ENCODE assay signal across 22 cellular contexts in the genomic region with DNA sequence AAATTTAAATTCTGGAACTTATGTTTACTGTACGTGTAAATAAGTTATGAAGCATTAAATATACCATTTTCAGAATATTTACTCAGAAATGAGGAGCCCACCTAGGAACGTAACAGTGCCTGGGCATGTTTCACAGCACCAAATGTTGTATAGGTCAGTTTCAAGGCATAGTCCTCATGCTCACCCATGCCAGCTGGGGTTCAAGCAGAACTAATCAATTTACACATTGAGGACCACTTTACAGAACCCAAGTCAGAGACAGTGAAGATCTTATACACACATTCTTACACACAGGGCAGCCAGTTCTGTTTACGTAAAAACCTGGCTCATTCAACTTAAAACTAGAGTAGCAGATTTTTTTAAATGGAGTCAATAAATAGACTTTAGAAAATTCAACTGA. TPM values are rescaled to one million over a fixed set of nuclear protein-coding genes. Genes with fewer than 3 reads are reported as not detected.
DNase-seq lines count a peak whose midpoint lies in the region; ATAC-seq, FAIRE-seq and TF ChIP-seq lines count a peak whose summit lies in the region.
"Had no signal": no experiment of that assay in that cellular context is flagged by ENCODE, and none has a peak within 500 bp of the region (broad histone marks: within the 10 kb centered on the region; RNA-seq: fewer than 3 reads in every experiment).

No MANE protein-coding gene starts in this region.

- H3K9me3 Mint-ChIP-seq in progenitor cell of endocrine pancreas (ENCODE audit: low read depth) = no peaks in the 10 kb centered on the region
- H3K9me3 Mint-ChIP-seq: activated CD8-positive, alpha-beta T cell treated with anti-CD3 and anti-CD28 coated beads for 36 hours; activated naive CD4-positive, alpha-beta T cell treated with anti-CD3 and anti-CD28 coated beads, Interleukin-2, amount 50 U/mL, for 72 hours; activated T-cell treated with anti-CD3 and anti-CD28 coated beads, Interleukin-2, amount 50 U/mL, for 4 hours; CD14-positive monocyte had no signal

- H3K9me3 ChIP-seq in HepG2 (ENCODE audit: low read length) = no peaks in the 10 kb centered on the region
- H3K9me3 ChIP-seq in right lobe of liver = no peaks in the 10 kb centered on the region
- no peaks in the 10 kb centered on the region for H3K9me3 ChIP-seq in OCI-LY7 (ENCODE audit: low read length)
- H3K9me3 ChIP-seq in GM12878 (replicated peaks; ENCODE audit: control insufficient read depth, insufficient read depth, low read length) = no peaks in the 10 kb centered on the region
- H3K9me3 ChIP-seq: body of pancreas, thoracic aorta had no signal

- TF ChIP-seq EP300 in HepG2 (IDR thresholded peaks at IDR 0.05; ENCODE audit: low read depth in 2 of 2, low read length in 2 of 2) (no peak), HepG2 (CRISPR knock-in tag; IDR thresholded peaks at IDR 0.05; ENCODE audit: borderline replicate concordance) (no peak), GM12878 (IDR thresholded peaks at IDR 0.05; ENCODE audit: borderline replicate concordance in 1 of 2, control insufficient read depth in 1 of 2, low read depth in 2 of 2, low read length in 2 of 2) (no peak)

- no peak overlapping the region for H2AFZ ChIP-seq in HepG2 (ENCODE audit: low read length)
- no peak overlapping the region for H2AFZ ChIP-seq in OCI-LY7 (ENCODE audit: low read length)
- no peak overlapping the region for H2AFZ ChIP-seq in GM12878 (ENCODE audit: control insufficient read depth, low read depth, low read length)

- H3K4me2 ChIP-seq in HepG2 (ENCODE audit: low read depth, low read length) (peak overlapping the region; percentile 11; the same call in 1 of the 2 replicates), OCI-LY7 (ENCODE audit: low read length) (peak overlapping the region; percentile 85), GM12878 (ENCODE audit: control insufficient read depth, insufficient read depth) (peak overlapping the region; percentile 0; the same call in 1 of the 2 replicates)

- H3K9me2 ChIP-seq in OCI-LY7 (ENCODE audit: insufficient read depth, low read length) = no peaks in the 10 kb centered on the region

- 92% methylated on average over 3 of the region's 3 CpGs for WGBS in HepG2 (ENCODE audit: low lambda C conversion rate)
- WGBS in right lobe of liver (ENCODE audit: insufficient coverage, low coverage, low lambda C conversion rate, missing lambda C conversion rate) = 91% methylated on average over 3 of the region's 3 CpGs
- 99% methylated on average over 3 of the region's 3 CpGs for WGBS in GM12878 (ENCODE audit: insufficient coverage, insufficient replicate concordance, low lambda C conversion rate, missing lambda C conversion rate)

- H3K4me1 ChIP-seq in HepG2 (ENCODE audit: insufficient read depth, low read length) = peaks cover 20% of the 10 kb centered on the region
- H3K4me1 ChIP-seq in right lobe of liver = peaks cover 0 to 11% (median 0%) of the 10 kb centered on the region in 4 donors
- H3K4me1 ChIP-seq in OCI-LY7 (ENCODE audit: insufficient read depth, low read length, poor library complexity, severe bottlenecking) = peaks cover 24% of the 10 kb centered on the region
- H3K4me1 ChIP-seq in GM12878 (ENCODE audit: control insufficient read depth, insufficient read depth, low read length) = no peaks in the 10 kb centered on the region; the same call in 1 of the 2 replicates

- H3K9ac ChIP-seq in HepG2 (ENCODE audit: insufficient read depth, low read depth, low read length) (no peak overlapping the region), GM12878 (ENCODE audit: control insufficient read depth, insufficient read depth, low read length) (no peak overlapping the region)

- H4K20me1 ChIP-seq in HepG2 (ENCODE audit: insufficient read depth, low read length) = no peaks in the 10 kb centered on the region
- H4K20me1 ChIP-seq in OCI-LY7 (ENCODE audit: insufficient read depth, low read length) = no peaks in the 10 kb centered on the region
- H4K20me1 ChIP-seq in GM12878 (ENCODE audit: control insufficient read depth, insufficient read depth) = no peaks in the 10 kb centered on the region

- intact Hi-C loops in HepG2 (cut with micrococcal nuclease; ENCODE audit: unreplicated experiment) = no loop called here
- intact Hi-C loops in right lobe of liver (cut with DNase I) = no loop called here
- intact Hi-C loops in OCI-LY7 (cut with micrococcal nuclease; ENCODE audit: unreplicated experiment) = no loop called here
- intact Hi-C loops in GM12878 (cut with micrococcal nuclease; ENCODE audit: unreplicated experiment) = loop anchor here (5.0 kb wide), 2 partner anchors 182 to 232 kb away; partner anchors contain the start of genes TBK1 and XPOT

- H3K27ac Mint-ChIP-seq in progenitor cell of endocrine pancreas = peak overlapping the region; percentile 19

- H3K27me3 ChIP-seq in HepG2 (ENCODE audit: control insufficient read depth in 1 of 2, insufficient read depth in 2 of 2, low read length in 2 of 2) (no peaks in the 10 kb centered on the region), right lobe of liver (no peaks in the 10 kb centered on the region), GM12878 (replicated peaks in 1 of 2; ENCODE audit: control insufficient read depth in 2 of 2, insufficient read depth in 2 of 2, low read length in 1 of 2) (no peaks in the 10 kb centered on the region)
- H3K27me3 ChIP-seq: body of pancreas had no signal

- H3K4me3 ChIP-seq in HepG2 (replicated peaks in 1 of 3; ENCODE audit: insufficient read depth in 1 of 3, low read depth in 2 of 3, low read length in 3 of 3) (no peak overlapping the region), right lobe of liver (no peak overlapping the region), OCI-LY7 (ENCODE audit: low read depth, low read length, poor library complexity, severe bottlenecking) (peak overlapping the region; percentile 85), GM12878 (no peak overlapping the region)
- H3K4me3 ChIP-seq: body of pancreas, thoracic aorta had no signal

- no peak for FAIRE-seq in HepG2 (lab: Jason Lieb, UNC)
- no peak for FAIRE-seq in GM12878 (lab: Jason Lieb, UNC)
- FAIRE-seq: colon had no signal

- H3K27ac ChIP-seq in HepG2 (ENCODE audit: extremely low read length, insufficient read depth, low read length) (no peak overlapping the region), right lobe of liver (no peak overlapping the region), OCI-LY7 (ENCODE audit: low read depth, low read length, poor library complexity, severe bottlenecking) (no peak overlapping the region), GM12878 (ENCODE audit: control insufficient read depth, insufficient read depth) (no peak overlapping the region)
- H3K27ac ChIP-seq: thoracic aorta, WERI-Rb-1 had no signal

- peaks cover 24% of the 10 kb centered on the region for H3K4me1 Mint-ChIP-seq in progenitor cell of endocrine pancreas (ENCODE audit: low read depth)

- POLR2A ChIA-PET in HepG2 (lab: Yijun Ruan, JAX) (no interaction called here), OCI-LY7 (lab: Charles Lee) (interaction anchor here (0.6 to 0.7 kb wide), 2 partner anchors 27 to 1633 kb away, joined by 3 read pairs; no protein-coding TSS in a partner anchor), GM12878 (lab: Charles Lee) (no interaction called here)

- H3K36me3 Mint-ChIP-seq in progenitor cell of endocrine pancreas (ENCODE audit: insufficient read depth) = no peaks in the 10 kb centered on the region

- BruUV-seq in HepG2 (replicated peaks; lab: Mats Ljungman, UMichigan) (no TSS peak), OCI-LY7 (replicated peaks; lab: Mats Ljungman, UMichigan) (no TSS peak), GM12878 (replicated peaks; lab: Mats Ljungman, UMichigan) (no TSS peak)

- DNase-seq in HepG2 (ENCODE audit: low spot score) (no peak), right lobe of liver (no peak), OCI-LY7 (ENCODE audit: low spot score) (no peak), GM12878 (ENCODE audit: low read depth, low spot score) (no peak), progenitor cell of endocrine pancreas (ENCODE audit: low spot score, unreplicated experiment) (no peak), GM03348 (ENCODE audit: low spot score) (no peak)
- DNase-seq: activated CD8-positive, alpha-beta T cell treated with anti-CD3 and anti-CD28 coated beads for 36 hours; activated T-cell treated with anti-CD3 and anti-CD28 coated beads, Interleukin-2, amount 50 U/mL, for 4 hours; body of pancreas; naive thymus-derived CD4-positive, alpha-beta T cell; NCI-H1092; NCI-H2081; NCI-H510A treated with DMSO at 0.1 percent for 48 hours; posterior cingulate gyrus; Right ventricle myocardium superior; WERI-Rb-1 had no signal

- TF ChIP-seq POLR2A in HepG2 (IDR thresholded peaks at IDR 0.05; ENCODE audit: insufficient read depth in 1 of 2, low read depth in 2 of 2, low read length in 2 of 2) (no peak), right lobe of liver (IDR thresholded peaks at IDR 0.05) (no peak), GM12878 (IDR thresholded peaks at IDR 0.05; ENCODE audit: low read depth, low read length) (no peak)

- peaks cover 6% of the 10 kb centered on the region for H3K79me2 ChIP-seq in HepG2 (ENCODE audit: insufficient read depth, low read length)
- H3K79me2 ChIP-seq in OCI-LY7 (ENCODE audit: insufficient read depth, low read depth, low read length) = peaks cover 24% of the 10 kb centered on the region
- peaks cover 26% of the 10 kb centered on the region for H3K79me2 ChIP-seq in GM12878 (ENCODE audit: control insufficient read depth, insufficient read depth, low read length)

- TF ChIP-seq RAD21 in HepG2 (CRISPR knock-in tag; IDR thresholded peaks at IDR 0.05) (no peak), GM12878 (IDR thresholded peaks at IDR 0.05; ENCODE audit: insufficient read depth, low read depth, low read length) (no peak)

- no peak overlapping the region for H3K4me3 Mint-ChIP-seq in progenitor cell of endocrine pancreas (ENCODE audit: low read depth)
- H3K4me3 Mint-ChIP-seq: CD14-positive monocyte had no signal

- CTCF ChIA-PET in HepG2 (lab: Yijun Ruan, JAX; ENCODE audit: low intra/inter-chr PET ratio, low total read pairs) = no interaction called here
- CTCF ChIA-PET in OCI-LY7 (lab: Charles Lee; ENCODE audit: unreplicated experiment) = interaction anchor here (0.5 kb wide), 1 partner anchor 474 kb away, joined by 8 read pairs; no protein-coding TSS in a partner anchor
- CTCF ChIA-PET in GM12878 (lab: Yijun Ruan, JAX) = interaction anchor here (0.9 kb wide), 1 partner anchor 419 kb away, joined by 3 read pairs; no protein-coding TSS in a partner anchor

- ATAC-seq in HepG2 (no peak), right lobe of liver (no peak), GM12878 (no peak), GM18909 (IDR thresholded peaks at IDR 0.05; ENCODE audit: poor library complexity, unreplicated experiment) (no peak)
- no peak for ATAC-seq in activated CD4-positive, CD25-positive, alpha-beta regulatory T cell treated with anti-CD3 and anti-CD28 coated beads, Interleukin-2, amount 50 U/mL, for 24 hours
- ATAC-seq: activated CD8-positive, alpha-beta T cell treated with anti-CD3 and anti-CD28 coated beads for 36 hours; activated naive CD4-positive, alpha-beta T cell treated with anti-CD3 and anti-CD28 coated beads, Interleukin-2, amount 50 U/mL, for 72 hours; activated T-cell treated with anti-CD3 and anti-CD28 coated beads, Interleukin-2, amount 50 U/mL, for 4 hours; body of pancreas; naive thymus-derived CD4-positive, alpha-beta T cell had no signal

- H3K27me3 Mint-ChIP-seq in progenitor cell of endocrine pancreas = no peaks in the 10 kb centered on the region
- H3K27me3 Mint-ChIP-seq: activated CD8-positive, alpha-beta T cell treated with anti-CD3 and anti-CD28 coated beads for 36 hours had no signal

- SMC1A ChIA-PET in GM12878 (lab: Charles Lee; ENCODE audit: uncharacterized antibody, unreplicated experiment) = interaction anchor here (1.1 kb wide), 1 partner anchor 14 kb away, joined by 4 read pairs; no protein-coding TSS in a partner anchor

- no peak for TF ChIP-seq CTCF in HepG2 (CRISPR knock-in tag; IDR thresholded peaks at IDR 0.05)
- no peak for TF ChIP-seq CTCF in right lobe of liver (IDR thresholded peaks at IDR 0.05)
- TF ChIP-seq CTCF in OCI-LY7 (conservative IDR thresholded peaks at IDR 0.05; ENCODE audit: low read length) = no peak
- TF ChIP-seq CTCF in GM12878 (IDR thresholded peaks at IDR 0.05 in 2 of 3, conservative IDR thresholded peaks at IDR 0.05 in 1 of 3; ENCODE audit: control insufficient read depth in 2 of 3, extremely low read depth in 1 of 3, insufficient read depth in 1 of 3, low read depth in 3 of 3, low read length in 3 of 3) = no peak
- no peak for TF ChIP-seq CTCF in progenitor cell of endocrine pancreas (IDR thresholded peaks at IDR 0.05; ENCODE audit: unreplicated experiment)

- H3K36me3 ChIP-seq in HepG2 (replicated peaks in 1 of 2; ENCODE audit: control insufficient read depth in 1 of 2, insufficient read depth in 2 of 2, low read length in 2 of 2) (no peaks in the 10 kb centered on the region), right lobe of liver (peaks cover 0 to 8% (median 0%) of the 10 kb centered on the region in 4 donors), OCI-LY7 (ENCODE audit: insufficient read depth, low read length) (peaks cover 6% of the 10 kb centered on the region), GM12878 (ENCODE audit: control insufficient read depth in 2 of 2, insufficient read depth in 2 of 2, low read length in 1 of 2) (no peaks in the 10 kb centered on the region)
- H3K36me3 ChIP-seq: thoracic aorta had no signal

- in situ Hi-C loops in HepG2 (cut with HindIII; ENCODE audit: extremely low pct_ligation_motif_present, low pct_unique_long_range_greater_than_20kb) = no loop called here
- in situ Hi-C loops in GM12878 (cut with MboI) = no loop called here

- RAD21 ChIA-PET in GM12878 (lab: Charles Lee; ENCODE audit: unreplicated experiment) = interaction anchor here (2.8 kb wide), 1 partner anchor 375 kb away, joined by 8 read pairs; the partner anchor contains the start of gene SRGAP1

RNA-seq across cellular contexts. Expression of gene KICS2, which starts 2.0 kb away (rescaled TPM):
- total RNA-seq in HepG2 (2016; rRNA removed; fragmentation: Illumina TruSeq; extraction: Trizol) (6.6 and 6.8 TPM in 2 replicates), right lobe of liver (10 to 100 TPM in 2 of 6 experiments, 1 to 10 TPM in 4; 4.4 to 11.0 (median 7.6) TPM), OCI-LY7 (2022) (20.4 and 22.2 TPM in 2 replicates), GM12878 (2014; rRNA removed) (11.0 and 12.2 TPM in 2 replicates), GM12878 (2014; rRNA removed; fragmentation: Illumina TruSeq; extraction: Trizol) (8.4 and 8.8 TPM in 2 replicates), GM12878 (2021) (10.2 and 10.4 TPM in 2 replicates), progenitor cell of endocrine pancreas (6.3 and 6.4 TPM in 2 replicates)
- 4.8 and 6.6 TPM in 2 replicates for total RNA-seq in HepG2 (2016; cell fraction: cytosol; rRNA removed; fragmentation: Illumina TruSeq; extraction: Trizol; ENCODE audit: low read depth)
- total RNA-seq in HepG2 (2016; cell fraction: insoluble cytoplasmic fraction; rRNA removed; fragmentation: Illumina TruSeq; extraction: Trizol) = 8.0 and 8.8 TPM in 2 replicates
- 6.7 and 8.2 TPM in 2 replicates for total RNA-seq in HepG2 (2016; cell fraction: membrane; rRNA removed; fragmentation: Illumina TruSeq; extraction: Trizol)
- total RNA-seq in HepG2 (2016; cell fraction: nucleus; rRNA removed; fragmentation: Illumina TruSeq; extraction: Trizol) = 12.1 and 12.3 TPM in 2 replicates
- polyA plus RNA-seq in HepG2 (2011; rRNA removed) (3.3 and 3.5 TPM in 2 replicates), GM12878 (2011; rRNA removed) (13.1 and 14.2 TPM in 2 replicates), GM12878 (2014; fragmentation: Illumina TruSeq; extraction: Trizol) (9.7 and 13.4 TPM in 2 replicates), GM12878 (2014; fragmentation: Nextera tagmentation; extraction: Ambion mirVana) (1 to 10 TPM; 3.9 to 4.4 TPM), GM12878 (2014; rRNA removed) (7.9 and 12.2 TPM in 2 replicates), GM12878 (2016; fragmentation: Nextera tagmentation; extraction: Ambion mirVana) (1 to 10 TPM; 9.2 TPM)
- polyA plus RNA-seq in HepG2 (2011; cell fraction: cytosol; rRNA removed) = 3.0 TPM in 2 replicates
- 6.5 and 8.2 TPM in 2 replicates for polyA plus RNA-seq in HepG2 (2011; cell fraction: nucleus; rRNA removed)
- 3.0 and 3.6 TPM in 2 replicates for polyA plus RNA-seq in HepG2 (2012)
- polyA plus RNA-seq in HepG2 (2016; cell fraction: cytosol; fragmentation: Illumina TruSeq; extraction: Trizol; ENCODE audit: low read depth) = 1.6 and 1.7 TPM in 2 replicates
- polyA plus RNA-seq in HepG2 (2016; cell fraction: insoluble cytoplasmic fraction; fragmentation: Illumina TruSeq; extraction: Trizol; ENCODE audit: low read depth) = 5.8 and 6.1 TPM in 2 replicates
- 2.8 and 3.4 TPM in 2 replicates for polyA plus RNA-seq in HepG2 (2016; cell fraction: membrane; fragmentation: Illumina TruSeq; extraction: Trizol; ENCODE audit: low read depth)
- polyA plus RNA-seq in HepG2 (2016; cell fraction: nucleus; fragmentation: Illumina TruSeq; extraction: Trizol; ENCODE audit: insufficient read depth, low read depth) = 5.2 and 5.9 TPM in 2 replicates
- 9.8 and 11.4 TPM in 2 replicates for polyA minus RNA-seq in HepG2 (2011; rRNA and poly(A)+ RNA removed; ENCODE audit: low replicate concordance)
- 3.3 and 4.2 TPM in 2 replicates for polyA minus RNA-seq in HepG2 (2011; cell fraction: cytosol; rRNA and poly(A)+ RNA removed)
- polyA minus RNA-seq in HepG2 (2011; cell fraction: nucleus; rRNA and poly(A)+ RNA removed) = 18.0 and 22.3 TPM in 2 replicates
- 16.2 and 20.6 TPM in 2 replicates for total RNA-seq in OCI-LY7 (2014; rRNA removed; shearing (Covaris generic))
- total RNA-seq in GM12878 (2013; cell fraction: nucleolus; rRNA removed) = 56.7 and 58.4 TPM in 2 replicates
- 2.5 TPM for polyA plus RNA-seq in GM12878 (2011; ENCODE audit: low read depth)
- polyA plus RNA-seq in GM12878 (2011; cell fraction: cytosol; rRNA removed) = 11.5 and 13.1 TPM in 2 replicates
- 11.8 and 11.9 TPM in 2 replicates for polyA plus RNA-seq in GM12878 (2011; cell fraction: nucleus; rRNA removed)
- polyA plus RNA-seq in GM12878 (2012) = 4.5 and 6.0 TPM in 2 replicates
- polyA minus RNA-seq in GM12878 (2011; rRNA and poly(A)+ RNA removed) = 18.4 and 21.7 TPM in 2 replicates
- 6.3 and 6.5 TPM in 2 replicates for polyA minus RNA-seq in GM12878 (2011; cell fraction: cytosol; rRNA and poly(A)+ RNA removed)
- 25.4 and 44.9 TPM in 2 replicates for polyA minus RNA-seq in GM12878 (2011; cell fraction: nucleus; rRNA and poly(A)+ RNA removed)

Comparison
In these comparisons a context has a peak if more than half of its experiments do, and no peak if none do; other contexts are left out.
1. H3K4me2 ChIP-seq: peak in every context shown above with its lines; median percentile 85 in OCI-LY7; 11 in HepG2; 0 in GM12878.